Comparison of ENCODE assay signal across 1 cellular context in genomic region chr1:32321712-32322291, GRCh38.
A peak's percentile ranks its signal among the peaks of the same experiment; 100 is the strongest.
TF ChIP-seq lines count a peak whose summit lies in the region.

No MANE protein-coding gene starts in this region.

TF ChIP-seq in HepG2, 621 proteins besides CTCF, POLR2A, EP300 and RAD21 (continued from another document and continues in another):
- TF ChIP-seq BCL3 (CRISPR knock-in tag; IDR thresholded peaks at IDR 0.05) (peak; percentile 67; the same call in 1 of the 2 replicates), BHLHE40 (IDR thresholded peaks at IDR 0.05; ENCODE audit: low read length) (no peak), ZNF788 (CRISPR knock-in tag; IDR thresholded peaks at IDR 0.05; ENCODE audit: borderline replicate concordance) (peak; percentile 79; the same call in 1 of the 2 replicates), CREB3 (CRISPR knock-in tag; IDR thresholded peaks at IDR 0.05) (no peak), HMGXB4 (CRISPR knock-in tag; IDR thresholded peaks at IDR 0.05; ENCODE audit: borderline replicate concordance in 1 of 2, low read depth in 1 of 2) (no peak), ZNF326 (CRISPR knock-in tag; IDR thresholded peaks at IDR 0.05; ENCODE audit: borderline replicate concordance) (no peak), MTA3 (CRISPR knock-in tag; IDR thresholded peaks at IDR 0.05) (no peak), AGO2 (optimal IDR thresholded peaks at IDR 0.05; ENCODE audit: low read depth, low read length) (no peak), PHF20 (CRISPR knock-in tag; IDR thresholded peaks at IDR 0.05) (no peak), RERE (CRISPR knock-in tag; IDR thresholded peaks at IDR 0.05; ENCODE audit: low read depth) (peak; percentile 68; the same call in 1 of the 2 replicates), SYNCRIP (IDR thresholded peaks at IDR 0.05; ENCODE audit: insufficient read depth, low read depth, low read length) (no peak), ZNF263 (CRISPR knock-in tag; IDR thresholded peaks at IDR 0.05) (no peak), AKNA (CRISPR knock-in tag; IDR thresholded peaks at IDR 0.05; ENCODE audit: borderline replicate concordance) (no peak), ZMYM3 (CRISPR knock-in tag; IDR thresholded peaks at IDR 0.05) (peak; percentile 92), TAF1 (CRISPR knock-in tag; IDR thresholded peaks at IDR 0.05) (no peak), ZNF891 (CRISPR knock-in tag; IDR thresholded peaks at IDR 0.05) (no peak), ZFP82 (CRISPR knock-in tag; IDR thresholded peaks at IDR 0.05; ENCODE audit: borderline replicate concordance) (peak; percentile 39; the same call in 1 of the 2 replicates), FOXC1 (CRISPR knock-in tag; IDR thresholded peaks at IDR 0.05; ENCODE audit: borderline replicate concordance) (no peak; the same call in 1 of the 2 replicates), PRMT3 (CRISPR knock-in tag; IDR thresholded peaks at IDR 0.05; ENCODE audit: borderline replicate concordance, low read depth) (no peak), POLR2AphosphoS2 (IDR thresholded peaks at IDR 0.05; ENCODE audit: low read depth, low read length) (no peak), ZXDC (CRISPR knock-in tag; IDR thresholded peaks at IDR 0.05) (no peak), ZNF138 (CRISPR knock-in tag; IDR thresholded peaks at IDR 0.05; ENCODE audit: low read depth) (no peak), ZNF737 (CRISPR knock-in tag; IDR thresholded peaks at IDR 0.05; ENCODE audit: borderline replicate concordance) (no peak), PHF21A (CRISPR knock-in tag; IDR thresholded peaks at IDR 0.05) (peak; percentile 90), NR3C1 (CRISPR knock-in tag; IDR thresholded peaks at IDR 0.05) (no peak), PHF8 (CRISPR knock-in tag; IDR thresholded peaks at IDR 0.05) (peak; percentile 31; the same call in 1 of the 2 replicates), ZNF841 (CRISPR knock-in tag; IDR thresholded peaks at IDR 0.05; ENCODE audit: borderline replicate concordance) (no peak), SMC3 (IDR thresholded peaks at IDR 0.05; ENCODE audit: low read length) (no peak), ZBTB7A (CRISPR knock-in tag; IDR thresholded peaks at IDR 0.05) (no peak), TBP (CRISPR knock-in tag; IDR thresholded peaks at IDR 0.05) (no peak), SIN3A (IDR thresholded peaks at IDR 0.05; ENCODE audit: borderline replicate concordance, low read depth, low read length) (no peak; the same call in 1 of the 2 replicates), SMAD3 (CRISPR knock-in tag; IDR thresholded peaks at IDR 0.05) (peak; percentile 53; the same call in 1 of the 2 replicates), TOE1 (CRISPR knock-in tag; IDR thresholded peaks at IDR 0.05) (no peak), DBP (CRISPR knock-in tag; IDR thresholded peaks at IDR 0.05; ENCODE audit: not compliant biosample characterization) (no peak), HNF4G (IDR thresholded peaks at IDR 0.05; ENCODE audit: borderline replicate concordance, low read depth, low read length) (peak; percentile 97), HNF4G (CRISPR knock-in tag; IDR thresholded peaks at IDR 0.05; ENCODE audit: borderline replicate concordance, low read depth) (peak; percentile 85; the same call in 1 of the 2 replicates), JDP2 (CRISPR knock-in tag; IDR thresholded peaks at IDR 0.05; ENCODE audit: borderline replicate concordance) (no peak), ZNF776 (CRISPR knock-in tag; IDR thresholded peaks at IDR 0.05) (no peak), NFRKB (IDR thresholded peaks at IDR 0.05) (no peak), ZNF354B (CRISPR knock-in tag; IDR thresholded peaks at IDR 0.05) (no peak), ZSCAN30 (CRISPR knock-in tag; IDR thresholded peaks at IDR 0.05) (no peak), KLF13 (CRISPR knock-in tag; IDR thresholded peaks at IDR 0.05) (no peak), SNRNP70 (IDR thresholded peaks at IDR 0.05; ENCODE audit: low read depth, low read length) (no peak), MEF2D (CRISPR knock-in tag; IDR thresholded peaks at IDR 0.05) (peak; percentile 52; the same call in 1 of the 2 replicates), ZNF280B (CRISPR knock-in tag; IDR thresholded peaks at IDR 0.05; ENCODE audit: borderline replicate concordance) (no peak), MED8 (CRISPR knock-in tag; IDR thresholded peaks at IDR 0.05; ENCODE audit: insufficient replicate concordance) (peak; percentile 69), PCBP1 (IDR thresholded peaks at IDR 0.05; ENCODE audit: borderline replicate concordance, low read depth, low read length) (no peak), ZNF713 (CRISPR knock-in tag; IDR thresholded peaks at IDR 0.05) (no peak)
